ENCODE assay signal across 19 cellular contexts in the genomic region with DNA sequence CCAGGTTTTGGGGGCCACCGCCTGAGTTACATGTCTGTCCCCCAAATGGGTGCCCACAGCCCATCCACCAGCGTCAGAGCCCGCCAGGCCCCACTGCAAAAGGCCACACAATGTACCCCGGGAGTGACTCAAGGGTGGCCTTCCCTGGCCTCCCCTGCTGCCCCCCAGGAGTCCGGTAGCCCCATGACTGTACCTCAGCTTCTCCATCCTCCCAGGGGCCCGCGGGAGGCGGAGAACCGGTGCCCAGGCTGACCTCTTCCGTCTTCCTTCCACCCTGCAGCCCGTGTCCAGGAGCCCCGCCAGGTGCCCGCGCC. TPM values are rescaled to one million over a fixed set of nuclear protein-coding genes. Genes with fewer than 3 reads are reported as not detected.
DNase-seq lines count a peak whose midpoint lies in the region; ATAC-seq, FAIRE-seq and TF ChIP-seq lines count a peak whose summit lies in the region.
"Had no signal": no experiment of that assay in that cellular context is flagged by ENCODE, and none has a peak within 500 bp of the region (broad histone marks: within the 10 kb centered on the region; RNA-seq: fewer than 3 reads in every experiment).

No MANE protein-coding gene starts in this region.

- BruUV-seq in IMR-90 (replicated peaks; lab: Mats Ljungman, UMichigan) (no TSS peak), K562 (replicated peaks; lab: Mats Ljungman, UMichigan) (no TSS peak)

- ATAC-seq in IMR-90 (ENCODE audit: low read depth) (no peak), K562 (no peak), HG03439 (IDR thresholded peaks at IDR 0.05; ENCODE audit: unreplicated experiment) (no peak), GM21381 (IDR thresholded peaks at IDR 0.05; ENCODE audit: unreplicated experiment) (no peak), GM18502 (IDR thresholded peaks at IDR 0.05; ENCODE audit: poor library complexity, unreplicated experiment) (no peak), HG02678 (IDR thresholded peaks at IDR 0.05; ENCODE audit: unreplicated experiment) (no peak)
- ATAC-seq: A549 had no signal

- WGBS in IMR-90 (ENCODE audit: extremely low coverage in 2 of 2, insufficient read length in 1 of 2), 2 experiments: no CpG with 5 or more reads among the region's 14 CpGs
- WGBS in K562 (ENCODE audit: insufficient coverage, low coverage, missing lambda C conversion rate): 97% methylated on average over 14 of the region's 14 CpGs

- peak; percentile 28; the same call in 1 of the 2 replicates for TF ChIP-seq POLR2A in IMR-90 (IDR thresholded peaks at IDR 0.05; ENCODE audit: low read depth, low read length)
- TF ChIP-seq POLR2A in K562 (conservative IDR thresholded peaks at IDR 0.05): 0 out of 2 replicates have a peak, but pooled peaks have one; percentile 27

- H3K27ac ChIP-seq in IMR-90 (ENCODE audit: insufficient read depth, low read length) (no peak overlapping the region), K562 (ENCODE audit: extremely low read depth, low read depth, low read length) (no peak overlapping the region), osteoblast (ENCODE audit: low read depth, low read length) (no peak overlapping the region)
- H3K27ac ChIP-seq: A549, C4-2B, HL-60 had no signal

- CTCF ChIA-PET in IMR-90 (lab: Yijun Ruan, JAX) (no interaction called here), K562 (lab: Yijun Ruan, JAX; ENCODE audit: low intra/inter-chr PET ratio) (no interaction called here)

- no peaks in the 10 kb centered on the region for H3K27me3 ChIP-seq in IMR-90 (ENCODE audit: control insufficient read depth, insufficient read depth, low read length)
- H3K27me3 ChIP-seq in K562 (ENCODE audit: control insufficient read depth in 2 of 2, insufficient read depth in 2 of 2, low read length in 2 of 2): no peaks in the 10 kb centered on the region
- H3K27me3 ChIP-seq in osteoblast (ENCODE audit: insufficient read depth, low read length): no peaks in the 10 kb centered on the region

- DNase-seq in IMR-90 (no peak), K562 (ENCODE audit: extremely low read depth in 1 of 4, low spot score in 3 of 4) (no peak), osteoblast (ENCODE audit: insufficient read length, low spot score, missing footprints) (peak; percentile 91)
- DNase-seq: AML-193; CD4-positive, alpha-beta T cell; DMS79 treated with DMSO at 0.1 percent for 48 hours; GF-D8; H7; Karpas-422; KBM-7 had no signal

- H3K4me3 ChIP-seq in IMR-90 (ENCODE audit: insufficient read depth, low read depth, low read length) (no peak overlapping the region), K562 (no peak overlapping the region), osteoblast (ENCODE audit: insufficient read depth, low read length) (no peak overlapping the region)
- H3K4me3 ChIP-seq: A549, GM23338 had no signal

- no peak for FAIRE-seq in K562 (lab: Jason Lieb, UNC)
- FAIRE-seq: A549, GM19239 had no signal

- H2AFZ ChIP-seq in IMR-90 (replicated peaks; ENCODE audit: low read length, poor library complexity): no peak overlapping the region
- no peak overlapping the region for H2AFZ ChIP-seq in K562 (ENCODE audit: low read depth, low read length)
- no peak overlapping the region for H2AFZ ChIP-seq in osteoblast (ENCODE audit: low read length)
- H2AFZ ChIP-seq: GM23338 had no signal

- no peak overlapping the region for H2AK5ac ChIP-seq in IMR-90 (ENCODE audit: low read depth, low read length)

- H4K8ac ChIP-seq in IMR-90 (ENCODE audit: low read depth in 2 of 2, low read length in 2 of 2): no peak overlapping the region

- no peaks in the 10 kb centered on the region for H3K9me1 ChIP-seq in IMR-90 (ENCODE audit: insufficient read depth, low read length)
- no peaks in the 10 kb centered on the region for H3K9me1 ChIP-seq in K562 (ENCODE audit: control insufficient read depth, insufficient read depth, low read length)

- H2BK15ac ChIP-seq in IMR-90 (ENCODE audit: low read depth, low read length): no peak overlapping the region

- H3K36me3 ChIP-seq in IMR-90 (ENCODE audit: control insufficient read depth, insufficient read depth, low read length) (peaks cover 52% of the 10 kb centered on the region), K562 (ENCODE audit: control insufficient read depth, insufficient read depth, low read length) (peaks cover 63% of the 10 kb centered on the region; the same call in 2 of the 3 replicates), osteoblast (ENCODE audit: insufficient read depth, low read length) (peaks cover 13% of the 10 kb centered on the region)

- no peak overlapping the region for H2BK120ac ChIP-seq in IMR-90 (ENCODE audit: low read depth, low read length)

- no peak overlapping the region for H3K23ac ChIP-seq in IMR-90 (ENCODE audit: low read depth, low read length)

- in situ Hi-C loops in IMR-90 (cut with MboI; ENCODE audit: low sequenced_read_pairs) (no loop called here), K562 (cut with MboI) (loop anchor here (25.0 kb wide), 1 partner anchor 465 kb away; a partner anchor contains a TSS)

- no peak for TF ChIP-seq EP300 in K562 (IDR thresholded peaks at IDR 0.05; ENCODE audit: low read length)

- POLR2A ChIA-PET in IMR-90 (lab: Charles Lee; ENCODE audit: unreplicated experiment) (no interaction called here), K562 (lab: Yijun Ruan, JAX) (no interaction called here)

- H3K79me2 ChIP-seq in K562 (ENCODE audit: control insufficient read depth, insufficient read depth, low read length) (peaks cover 13% of the 10 kb centered on the region; the same call in 2 of the 3 replicates), osteoblast (ENCODE audit: insufficient read depth, low read length) (peaks cover 6% of the 10 kb centered on the region)

- TF ChIP-seq RAD21 in IMR-90 (IDR thresholded peaks at IDR 0.05; ENCODE audit: low read length) (no peak), K562 (CRISPR knock-in tag; conservative IDR thresholded peaks at IDR 0.05 in 1 of 2, IDR thresholded peaks at IDR 0.05 in 1 of 2) (no peak)

- H3K56ac ChIP-seq in IMR-90 (ENCODE audit: extremely low read depth, insufficient read depth, low read length): no peak overlapping the region

- H3K4me2 ChIP-seq in IMR-90 (ENCODE audit: low read depth, low read length) (no peak overlapping the region), K562 (ENCODE audit: insufficient read depth, low read length) (no peak overlapping the region), osteoblast (ENCODE audit: insufficient read depth, low read length) (no peak overlapping the region)
- H3K4me2 ChIP-seq: A549, GM23338 had no signal

- no peak for TF ChIP-seq CTCF in IMR-90 (conservative IDR thresholded peaks at IDR 0.05; ENCODE audit: low read depth, low read length)
- TF ChIP-seq CTCF in K562 (IDR thresholded peaks at IDR 0.05 in 2 of 3, conservative IDR thresholded peaks at IDR 0.05 in 1 of 3; ENCODE audit: insufficient read depth in 2 of 3, low read depth in 1 of 3, low read length in 3 of 3): no peak
- no peak for TF ChIP-seq CTCF in osteoblast (IDR thresholded peaks at IDR 0.05; ENCODE audit: extremely low read depth, low read depth, low read length)

- dilution Hi-C loops in IMR-90 (cut with HindIII; ENCODE audit: low sequenced_read_pairs, unreplicated experiment): no loop called here

- no peak overlapping the region for H2BK20ac ChIP-seq in IMR-90 (ENCODE audit: low read depth, low read length)

- no peak overlapping the region for H3K9ac ChIP-seq in IMR-90 (ENCODE audit: low read depth, low read length)
- no peak overlapping the region for H3K9ac ChIP-seq in K562 (ENCODE audit: insufficient read depth in 1 of 2, low read depth in 2 of 2, low read length in 2 of 2)

- no peak overlapping the region for H4K5ac ChIP-seq in IMR-90 (ENCODE audit: low read depth, low read length)

- H3K79me1 ChIP-seq in IMR-90 (ENCODE audit: low read depth in 1 of 2, low read length in 2 of 2): peaks cover 0 to 21% of the 10 kb centered on the region in 2 experiments; a peak in 2 of 4 replicates

- no peak overlapping the region for H3K14ac ChIP-seq in IMR-90 (replicated peaks; ENCODE audit: low read depth, low read length)

- H3K18ac ChIP-seq in IMR-90 (ENCODE audit: low read depth, low read length): no peak overlapping the region

- no peak overlapping the region for H4K91ac ChIP-seq in IMR-90 (ENCODE audit: insufficient read depth, low read depth, low read length)

- peaks cover 21% of the 10 kb centered on the region for H4K20me1 ChIP-seq in IMR-90 (ENCODE audit: insufficient read depth, low read length)
- no peaks in the 10 kb centered on the region for H4K20me1 ChIP-seq in K562 (replicated peaks; ENCODE audit: control insufficient read depth, insufficient read depth, low read length)
- H4K20me1 ChIP-seq in osteoblast (ENCODE audit: insufficient read depth, low read length): peaks cover 18% of the 10 kb centered on the region

- H3K9me3 ChIP-seq in IMR-90 (ENCODE audit: control insufficient read depth, insufficient read depth, low read length): no peaks in the 10 kb centered on the region
- no peaks in the 10 kb centered on the region; the same call in 1 of the 2 replicates for H3K9me3 ChIP-seq in K562 (replicated peaks; ENCODE audit: control insufficient read depth, insufficient read depth, low read depth, low read length)
- no peaks in the 10 kb centered on the region for H3K9me3 ChIP-seq in osteoblast (ENCODE audit: low read depth, low read length)
- H3K9me3 ChIP-seq: A549 had no signal

- H3K4ac ChIP-seq in IMR-90 (ENCODE audit: low read depth, low read length): no peak overlapping the region

- H3K4me1 ChIP-seq in IMR-90 (ENCODE audit: control insufficient read depth, insufficient read depth, low read length) (peaks cover 1% of the 10 kb centered on the region), K562 (replicated peaks in 1 of 2; ENCODE audit: control insufficient read depth in 2 of 2, insufficient read depth in 2 of 2, low read length in 2 of 2) (peaks cover 0 to 63% of the 10 kb centered on the region in 2 experiments; a peak in 3 of 5 replicates), osteoblast (ENCODE audit: insufficient read depth, low read length) (no peaks in the 10 kb centered on the region)

- intact Hi-C loops in IMR-90 (cut with micrococcal nuclease): no loop called here
- intact Hi-C loops in K562 (cut with micrococcal nuclease): no loop called here

- H2AK9ac ChIP-seq in IMR-90 (replicated peaks; ENCODE audit: low read depth, low read length, poor library complexity): peak overlapping the region; percentile 25

- H2BK5ac ChIP-seq in IMR-90 (ENCODE audit: low read depth, low read length, poor library complexity, severe bottlenecking): no peak overlapping the region

RNA-seq across cellular contexts. Expression of a gene that starts 10.5 kb away (rescaled TPM):
- 0.18 and 0.56 TPM in 2 replicates for total RNA-seq in IMR-90 (2012; rRNA removed)
- polyA plus RNA-seq in IMR-90 (2012; rRNA removed): 3.9 and 8.5 TPM in 2 replicates
- 3.2 and 7.9 TPM in 2 replicates for polyA plus RNA-seq in IMR-90 (2012; cell fraction: cytosol; rRNA removed)
- polyA plus RNA-seq in IMR-90 (2012; cell fraction: nucleus; rRNA removed; ENCODE audit: low replicate concordance): 24.1 and 64.4 TPM in 2 replicates
- total RNA-seq in K562 (2011; cell fraction: chromatin; rRNA removed; ENCODE audit: low replicate concordance): 2.8 and 13.5 TPM in 2 replicates
- 11.4 and 15.2 TPM in 2 replicates for total RNA-seq in K562 (2011; cell fraction: nucleolus; rRNA removed)
- 4.2 and 6.2 TPM in 2 replicates for total RNA-seq in K562 (2011; cell fraction: nucleoplasm; rRNA removed)
- 3.7 and 3.8 TPM in 2 replicates for total RNA-seq in K562 (2014; rRNA removed)
- 0.18 TPM in 1 of 2 replicates, not detected in the other for total RNA-seq in K562 (2014; rRNA removed; fragmentation: Illumina TruSeq; extraction: Trizol)
- 1.3 and 1.4 TPM in 2 replicates for total RNA-seq in K562 (2015; rRNA removed; fragmentation: Illumina TruSeq; extraction: Trizol)
- total RNA-seq in K562 (2021): 6.6 and 8.9 TPM in 2 replicates
- 0.98 and 1.2 TPM in 2 replicates for polyA plus RNA-seq in K562 (2011; rRNA removed)
- 0.84 and 4.5 TPM in 2 replicates for polyA plus RNA-seq in K562 (2011; cell fraction: cytosol; rRNA removed)
- 8.2 and 25.4 TPM in 2 replicates for polyA plus RNA-seq in K562 (2011; cell fraction: nucleus; rRNA removed)
- 3.1 and 3.3 TPM in 2 replicates for polyA plus RNA-seq in K562 (2012)
- polyA plus RNA-seq in K562 (2014; fragmentation: Illumina TruSeq; extraction: Trizol): 0.25 and 2.3 TPM in 2 replicates
- polyA plus RNA-seq in K562 (2014; fragmentation: Nextera tagmentation; extraction: Ambion mirVana): under 1 TPM in 1 of 2 experiments, not detected in 1; 0.03 TPM
- polyA plus RNA-seq in K562 (2014; rRNA removed): 5.8 and 6.3 TPM in 2 replicates
- polyA minus RNA-seq in K562 (2011; rRNA and poly(A)+ RNA removed): 0.11 and 0.15 TPM in 2 replicates
- polyA minus RNA-seq in K562 (2011; cell fraction: cytosol; rRNA and poly(A)+ RNA removed): 2.9 and 3.0 TPM in 2 replicates
- polyA minus RNA-seq in K562 (2011; cell fraction: nucleus; rRNA and poly(A)+ RNA removed): 3.0 and 3.8 TPM in 2 replicates
- total RNA-seq in osteoblast: 1.8 and 2.9 TPM in 2 replicates

RNA-seq across cellular contexts. Expression of a gene that starts 14.3 kb away (rescaled TPM):
- total RNA-seq in IMR-90 (2012; rRNA removed): 7.3 and 13.6 TPM in 2 replicates
- 140 and 189 TPM in 2 replicates for polyA plus RNA-seq in IMR-90 (2012; rRNA removed)
- polyA plus RNA-seq in IMR-90 (2012; cell fraction: cytosol; rRNA removed): 348 and 386 TPM in 2 replicates
- 72.4 and 213 TPM in 2 replicates for polyA plus RNA-seq in IMR-90 (2012; cell fraction: nucleus; rRNA removed; ENCODE audit: low replicate concordance)
- total RNA-seq in K562 (2011; cell fraction: chromatin; rRNA removed; ENCODE audit: low replicate concordance): 42.1 and 110 TPM in 2 replicates
- total RNA-seq in K562 (2011; cell fraction: nucleolus; rRNA removed): 116 and 129 TPM in 2 replicates
- 74.0 and 85.6 TPM in 2 replicates for total RNA-seq in K562 (2011; cell fraction: nucleoplasm; rRNA removed)
- 135 and 145 TPM in 2 replicates for total RNA-seq in K562 (2014; rRNA removed)
- total RNA-seq in K562 (2014; rRNA removed; fragmentation: Illumina TruSeq; extraction: Trizol): 3.9 and 4.6 TPM in 2 replicates
- total RNA-seq in K562 (2015; rRNA removed; fragmentation: Illumina TruSeq; extraction: Trizol): 65.2 and 73.0 TPM in 2 replicates
- 409 and 434 TPM in 2 replicates for total RNA-seq in K562 (2021)
- polyA plus RNA-seq in K562 (2011; rRNA removed): 36.8 and 58.7 TPM in 2 replicates
- polyA plus RNA-seq in K562 (2011; cell fraction: cytosol; rRNA removed): 119 and 471 TPM in 2 replicates
- polyA plus RNA-seq in K562 (2011; cell fraction: nucleus; rRNA removed): 90.5 and 137 TPM in 2 replicates
- 278 and 318 TPM in 2 replicates for polyA plus RNA-seq in K562 (2012)
- 18.7 and 106 TPM in 2 replicates for polyA plus RNA-seq in K562 (2014; fragmentation: Illumina TruSeq; extraction: Trizol)
- 10 to 100 TPM in 1 of 2 experiments, 1 to 10 TPM in 1; 9.7 to 23.3 TPM for polyA plus RNA-seq in K562 (2014; fragmentation: Nextera tagmentation; extraction: Ambion mirVana)
- 233 and 236 TPM in 2 replicates for polyA plus RNA-seq in K562 (2014; rRNA removed)
- 16.5 and 29.9 TPM in 2 replicates for polyA minus RNA-seq in K562 (2011; rRNA and poly(A)+ RNA removed)
- polyA minus RNA-seq in K562 (2011; cell fraction: cytosol; rRNA and poly(A)+ RNA removed): 115 and 175 TPM in 2 replicates
- 28.8 and 35.8 TPM in 2 replicates for polyA minus RNA-seq in K562 (2011; cell fraction: nucleus; rRNA and poly(A)+ RNA removed)
- 12.4 and 13.8 TPM in 2 replicates for total RNA-seq in osteoblast

RNA-seq across cellular contexts. Expression of a gene that starts 21.1 kb away (rescaled TPM):
- total RNA-seq in IMR-90 (2012; rRNA removed) (2.2 and 2.5 TPM in 2 replicates), K562 (2014; rRNA removed) (13.5 and 20.8 TPM in 2 replicates), K562 (2014; rRNA removed; fragmentation: Illumina TruSeq; extraction: Trizol) (3.9 and 4.8 TPM in 2 replicates), K562 (2015; rRNA removed; fragmentation: Illumina TruSeq; extraction: Trizol) (10.1 and 11.0 TPM in 2 replicates), K562 (2021) (120 and 121 TPM in 2 replicates), osteoblast (14.4 and 19.9 TPM in 2 replicates)
- polyA plus RNA-seq in IMR-90 (2012; rRNA removed) (24.1 and 26.0 TPM in 2 replicates), K562 (2011; rRNA removed) (7.0 and 10.2 TPM in 2 replicates), K562 (2014; fragmentation: Illumina TruSeq; extraction: Trizol) (20.5 and 38.3 TPM in 2 replicates), K562 (2014; fragmentation: Nextera tagmentation; extraction: Ambion mirVana) (1 to 10 TPM in 1 of 2 experiments, under 1 TPM in 1; 0.17 to 1.5 TPM), K562 (2014; rRNA removed) (41.3 and 44.6 TPM in 2 replicates)
- 39.2 and 47.7 TPM in 2 replicates for polyA plus RNA-seq in IMR-90 (2012; cell fraction: cytosol; rRNA removed)
- 97.0 and 144 TPM in 2 replicates for polyA plus RNA-seq in IMR-90 (2012; cell fraction: nucleus; rRNA removed; ENCODE audit: low replicate concordance)
- total RNA-seq in K562 (2011; cell fraction: chromatin; rRNA removed; ENCODE audit: low replicate concordance): 30.7 and 106 TPM in 2 replicates
- 81.7 and 90.7 TPM in 2 replicates for total RNA-seq in K562 (2011; cell fraction: nucleolus; rRNA removed)
- 55.1 and 88.1 TPM in 2 replicates for total RNA-seq in K562 (2011; cell fraction: nucleoplasm; rRNA removed)
- polyA plus RNA-seq in K562 (2011; cell fraction: cytosol; rRNA removed): 14.0 and 26.8 TPM in 2 replicates
- polyA plus RNA-seq in K562 (2011; cell fraction: nucleus; rRNA removed): 44.8 and 87.0 TPM in 2 replicates
- 29.5 and 39.8 TPM in 2 replicates for polyA plus RNA-seq in K562 (2012)
- 2.7 and 3.0 TPM in 2 replicates for polyA minus RNA-seq in K562 (2011; rRNA and poly(A)+ RNA removed)
- polyA minus RNA-seq in K562 (2011; cell fraction: cytosol; rRNA and poly(A)+ RNA removed): 29.9 and 43.2 TPM in 2 replicates
- polyA minus RNA-seq in K562 (2011; cell fraction: nucleus; rRNA and poly(A)+ RNA removed): 28.0 and 34.2 TPM in 2 replicates

RNA-seq across cellular contexts. Expression of a gene that starts 21.7 kb away (rescaled TPM):
- 39.3 and 45.0 TPM in 2 replicates for total RNA-seq in IMR-90 (2012; rRNA removed)
- 40.9 and 42.8 TPM in 2 replicates for polyA plus RNA-seq in IMR-90 (2012; rRNA removed)
- 35.6 and 50.4 TPM in 2 replicates for polyA plus RNA-seq in IMR-90 (2012; cell fraction: cytosol; rRNA removed)
- polyA plus RNA-seq in IMR-90 (2012; cell fraction: nucleus; rRNA removed; ENCODE audit: low replicate concordance): 146 and 257 TPM in 2 replicates
- total RNA-seq in K562 (2011; cell fraction: chromatin; rRNA removed; ENCODE audit: low replicate concordance): 76.0 and 175 TPM in 2 replicates
- 128 and 133 TPM in 2 replicates for total RNA-seq in K562 (2011; cell fraction: nucleolus; rRNA removed)
- 58.7 and 79.5 TPM in 2 replicates for total RNA-seq in K562 (2011; cell fraction: nucleoplasm; rRNA removed)
- 96.5 and 102 TPM in 2 replicates for total RNA-seq in K562 (2014; rRNA removed)
- total RNA-seq in K562 (2014; rRNA removed; fragmentation: Illumina TruSeq; extraction: Trizol): 28.9 and 31.7 TPM in 2 replicates
- 40.6 and 43.2 TPM in 2 replicates for total RNA-seq in K562 (2015; rRNA removed; fragmentation: Illumina TruSeq; extraction: Trizol)
- total RNA-seq in K562 (2021): 76.3 and 89.6 TPM in 2 replicates
- polyA plus RNA-seq in K562 (2011; rRNA removed): 31.2 and 34.3 TPM in 2 replicates
- polyA plus RNA-seq in K562 (2011; cell fraction: cytosol; rRNA removed): 37.0 and 67.8 TPM in 2 replicates
- polyA plus RNA-seq in K562 (2011; cell fraction: nucleus; rRNA removed): 127 and 182 TPM in 2 replicates
- polyA plus RNA-seq in K562 (2012): 49.5 and 76.3 TPM in 2 replicates
- 22.0 and 39.1 TPM in 2 replicates for polyA plus RNA-seq in K562 (2014; fragmentation: Illumina TruSeq; extraction: Trizol)
- polyA plus RNA-seq in K562 (2014; fragmentation: Nextera tagmentation; extraction: Ambion mirVana): under 1 TPM; 0.15 to 1.00 TPM
- 69.4 and 79.9 TPM in 2 replicates for polyA plus RNA-seq in K562 (2014; rRNA removed)
- polyA minus RNA-seq in K562 (2011; rRNA and poly(A)+ RNA removed): 38.2 and 43.6 TPM in 2 replicates
- 33.9 and 37.0 TPM in 2 replicates for polyA minus RNA-seq in K562 (2011; cell fraction: cytosol; rRNA and poly(A)+ RNA removed)
- polyA minus RNA-seq in K562 (2011; cell fraction: nucleus; rRNA and poly(A)+ RNA removed): 34.3 and 36.1 TPM in 2 replicates
- total RNA-seq in osteoblast: 75.7 and 100 TPM in 2 replicates

RNA-seq across cellular contexts. Expression of a gene that starts 41.9 kb away (rescaled TPM):
- 226 and 299 TPM in 2 replicates for total RNA-seq in IMR-90 (2012; rRNA removed)
- polyA plus RNA-seq in IMR-90 (2012; rRNA removed): 405 and 542 TPM in 2 replicates
- 562 and 617 TPM in 2 replicates for polyA plus RNA-seq in IMR-90 (2012; cell fraction: cytosol; rRNA removed)
- 2,129 and 2,924 TPM in 2 replicates for polyA plus RNA-seq in IMR-90 (2012; cell fraction: nucleus; rRNA removed; ENCODE audit: low replicate concordance)
- 283 and 504 TPM in 2 replicates for total RNA-seq in K562 (2011; cell fraction: chromatin; rRNA removed; ENCODE audit: low replicate concordance)
- 457 and 483 TPM in 2 replicates for total RNA-seq in K562 (2011; cell fraction: nucleolus; rRNA removed)
- 431 and 450 TPM in 2 replicates for total RNA-seq in K562 (2011; cell fraction: nucleoplasm; rRNA removed)
- total RNA-seq in K562 (2014; rRNA removed): 168 and 249 TPM in 2 replicates
- total RNA-seq in K562 (2014; rRNA removed; fragmentation: Illumina TruSeq; extraction: Trizol): 189 and 200 TPM in 2 replicates
- total RNA-seq in K562 (2015; rRNA removed; fragmentation: Illumina TruSeq; extraction: Trizol): 176 and 206 TPM in 2 replicates
- 181 and 222 TPM in 2 replicates for total RNA-seq in K562 (2021)
- 124 and 166 TPM in 2 replicates for polyA plus RNA-seq in K562 (2011; rRNA removed)
- polyA plus RNA-seq in K562 (2011; cell fraction: cytosol; rRNA removed): 92.3 and 201 TPM in 2 replicates
- 882 and 1,025 TPM in 2 replicates for polyA plus RNA-seq in K562 (2011; cell fraction: nucleus; rRNA removed)
- 288 and 291 TPM in 2 replicates for polyA plus RNA-seq in K562 (2012)
- 222 and 345 TPM in 2 replicates for polyA plus RNA-seq in K562 (2014; fragmentation: Illumina TruSeq; extraction: Trizol)
- 10 to 100 TPM; 20.5 to 21.4 TPM for polyA plus RNA-seq in K562 (2014; fragmentation: Nextera tagmentation; extraction: Ambion mirVana)
- 306 and 327 TPM in 2 replicates for polyA plus RNA-seq in K562 (2014; rRNA removed)
- 46.9 and 50.4 TPM in 2 replicates for polyA minus RNA-seq in K562 (2011; rRNA and poly(A)+ RNA removed)
- 50.4 and 50.8 TPM in 2 replicates for polyA minus RNA-seq in K562 (2011; cell fraction: cytosol; rRNA and poly(A)+ RNA removed)
- 117 and 135 TPM in 2 replicates for polyA minus RNA-seq in K562 (2011; cell fraction: nucleus; rRNA and poly(A)+ RNA removed)
- 300 and 380 TPM in 2 replicates for total RNA-seq in osteoblast
